Comparison of ENCODE assay signal across 2 cellular contexts in genomic region chr1:16656574-16657403, GRCh38. TPM values are rescaled to one million over a fixed set of nuclear protein-coding genes. Genes with fewer than 3 reads are reported as not detected.
"Had no signal": no experiment of that assay in that cellular context is flagged by ENCODE, and none has a peak within 500 bp of the region (broad histone marks: within the 10 kb centered on the region; RNA-seq: fewer than 3 reads in every experiment).

No MANE protein-coding gene starts in this region.

RNA-seq across cellular contexts. Expression of gene RNU1-3, which starts 10.0 kb away (rescaled TPM):
- total RNA-seq: osteoblast, right atrium auricular region had no signal
